1 cellular context compared by ENCODE assay signal in the genomic region with DNA sequence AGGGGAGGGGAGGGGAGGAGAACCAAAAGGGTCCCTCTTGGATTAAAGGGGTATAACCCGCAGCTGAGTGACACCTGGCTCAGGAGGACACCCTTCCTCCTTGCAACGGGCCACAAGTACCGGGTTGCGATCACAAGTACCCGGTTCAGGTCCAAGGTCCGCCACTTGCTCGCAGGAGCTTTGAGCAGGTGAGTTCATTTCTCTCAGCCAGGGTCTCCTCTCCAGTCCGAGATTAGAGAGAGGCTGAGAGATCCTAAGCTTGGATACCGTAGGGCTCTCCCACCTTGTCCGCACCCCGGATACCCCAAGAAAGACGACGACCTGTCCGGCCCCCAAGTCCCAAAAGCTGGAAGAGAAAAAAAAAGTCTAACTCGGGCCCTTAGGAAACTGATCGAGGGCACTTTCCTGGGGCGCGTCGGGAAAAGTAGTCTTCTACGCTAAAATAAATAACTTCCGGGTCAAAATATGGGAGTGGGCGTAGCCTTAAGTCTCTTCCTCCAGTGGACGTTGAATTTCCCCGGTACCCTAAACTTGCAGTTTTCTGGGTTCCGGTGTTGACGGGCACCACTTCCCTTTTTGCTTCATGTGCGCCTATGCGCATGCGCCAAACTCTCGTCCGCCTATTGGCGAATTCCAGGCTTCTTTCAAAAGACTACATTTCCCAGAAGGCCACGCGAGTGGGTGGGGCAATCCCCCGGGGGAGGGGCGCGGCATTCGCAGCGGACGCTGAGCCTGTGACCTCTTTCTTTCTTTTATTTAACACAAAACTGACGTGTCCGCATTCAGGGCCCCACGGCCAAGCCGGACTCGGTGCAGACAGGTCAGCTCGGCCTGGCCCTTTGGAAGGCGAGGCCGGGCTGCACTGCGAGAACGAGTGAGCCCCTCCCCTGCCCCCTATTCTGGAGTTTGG.
TF ChIP-seq lines count a peak whose summit lies in the region.

No MANE protein-coding gene starts in this region.

TF ChIP-seq in HEK293, 187 proteins besides CTCF, POLR2A, EP300 and RAD21 (continued from another document):
- TF ChIP-seq TSHZ1 (tag by site-specific recombination; IDR thresholded peaks at IDR 0.05; ENCODE audit: borderline replicate concordance) (0 out of 2 replicates have a peak, but pooled peaks have one; percentile 28), GLIS2 (tag by site-specific recombination; IDR thresholded peaks at IDR 0.05) (peak; percentile 46; the same call in 1 of the 2 replicates), ZBTB48 (tag by site-specific recombination; IDR thresholded peaks at IDR 0.05) (peak; percentile 44; the same call in 1 of the 2 replicates), ZNF639 (tag by site-specific recombination; IDR thresholded peaks at IDR 0.05) (0 out of 2 replicates have a peak, but pooled peaks have one; percentile 26), GFI1B (tag by site-specific recombination; IDR thresholded peaks at IDR 0.05) (no peak)
- TF ChIP-seq, protein P1, sequence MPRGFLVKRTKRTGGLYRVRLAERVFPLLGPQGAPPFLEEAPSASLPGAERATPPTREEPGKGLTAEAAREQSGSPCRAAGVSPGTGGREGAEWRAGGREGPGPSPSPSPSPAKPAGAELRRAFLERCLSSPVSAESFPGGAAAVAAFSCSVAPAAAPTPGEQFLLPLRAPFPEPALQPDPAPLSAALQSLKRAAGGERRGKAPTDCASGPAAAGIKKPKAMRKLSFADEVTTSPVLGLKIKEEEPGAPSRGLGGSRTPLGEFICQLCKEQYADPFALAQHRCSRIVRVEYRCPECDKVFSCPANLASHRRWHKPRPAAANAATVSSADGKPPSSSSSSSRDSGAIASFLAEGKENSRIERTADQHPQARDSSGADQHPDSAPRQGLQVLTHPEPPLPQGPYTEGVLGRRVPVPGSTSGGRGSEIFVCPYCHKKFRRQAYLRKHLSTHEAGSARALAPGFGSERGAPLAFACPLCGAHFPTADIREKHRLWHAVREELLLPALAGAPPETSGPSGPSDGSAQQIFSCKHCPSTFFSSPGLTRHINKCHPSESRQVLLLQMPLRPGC (tag by site-specific recombination; IDR thresholded peaks at IDR 0.05) = no peak
- TF ChIP-seq, protein P2, sequence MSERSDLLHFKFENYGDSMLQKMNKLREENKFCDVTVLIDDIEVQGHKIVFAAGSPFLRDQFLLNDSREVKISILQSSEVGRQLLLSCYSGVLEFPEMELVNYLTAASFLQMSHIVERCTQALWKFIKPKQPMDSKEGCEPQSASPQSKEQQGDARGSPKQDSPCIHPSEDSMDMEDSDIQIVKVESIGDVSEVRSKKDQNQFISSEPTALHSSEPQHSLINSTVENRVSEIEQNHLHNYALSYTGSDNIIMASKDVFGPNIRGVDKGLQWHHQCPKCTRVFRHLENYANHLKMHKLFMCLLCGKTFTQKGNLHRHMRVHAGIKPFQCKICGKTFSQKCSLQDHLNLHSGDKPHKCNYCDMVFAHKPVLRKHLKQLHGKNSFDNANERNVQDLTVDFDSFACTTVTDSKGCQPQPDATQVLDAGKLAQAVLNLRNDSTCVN (tag by site-specific recombination; optimal IDR thresholded peaks at IDR 0.05) = peak; percentile 8
